In genomic region chr9:117636681-117637080, GRCh38 we compare ENCODE assay signal across 3 cellular contexts.
"Had no signal": no experiment of that assay in that cellular context is flagged by ENCODE, and none has a peak within 500 bp of the region (broad histone marks: within the 10 kb centered on the region; RNA-seq: fewer than 3 reads in every experiment).

No MANE protein-coding gene starts in this region.

- ATAC-seq: GM12878 had no signal

- DNase-seq: GDM1, GF-D8 had no signal

- H3K4me3 ChIP-seq: GM12878 had no signal
